ENCODE assay signal across 8 cellular contexts in the genomic region with DNA sequence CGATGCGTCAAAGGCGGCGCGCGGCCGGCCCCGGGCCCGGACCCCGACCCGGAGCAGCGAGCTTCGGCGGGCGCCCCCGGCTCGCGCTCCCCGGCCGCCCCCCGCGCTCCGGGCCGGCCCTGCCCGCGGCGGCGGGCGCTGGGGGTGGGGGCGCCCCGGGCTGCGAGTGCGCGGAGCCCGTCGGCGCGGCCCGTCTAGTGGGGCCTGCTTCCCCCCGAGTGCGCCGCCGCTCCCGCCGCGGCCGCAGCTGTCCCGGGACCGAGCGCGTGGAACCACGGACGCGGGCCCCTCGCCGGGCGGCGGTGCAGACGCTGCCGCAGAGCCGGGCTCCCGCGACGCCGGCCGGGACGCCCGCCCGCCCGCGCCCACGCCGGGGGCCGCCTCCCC. TPM values are rescaled to one million over a fixed set of nuclear protein-coding genes. Genes with fewer than 3 reads are reported as not detected.
DNase-seq lines count a peak whose midpoint lies in the region; ATAC-seq and TF ChIP-seq lines count a peak whose summit lies in the region.

No MANE protein-coding gene starts in this region.

- no peaks in the 10 kb centered on the region for H4K20me1 ChIP-seq in OCI-LY7 (ENCODE audit: insufficient read depth, low read length)

- DNase-seq in HuH-7.5 (ENCODE audit: low spot score) (peak; percentile 33), esophagus squamous epithelium (lab: John Stamatoyannopoulos, UW) (no peak), gastrocnemius medialis (no peak), NOMO-1 treated with dmso at 0.1 percent for 144 hours (lab: John Stamatoyannopoulos, UW; ENCODE audit: unreplicated experiment) (no peak), OCI-LY7 (ENCODE audit: low spot score) (no peak)

- intact Hi-C loops in esophagus squamous epithelium (cut with DNase I), result no loop called here
- intact Hi-C loops in gastrocnemius medialis (cut with DNase I; ENCODE audit: low total_unique reads), result loop anchor here (1.0 to 5.0 kb wide), 6 partner anchors 63 to 504 kb away; partner anchors contain the start of gene SLX4
- intact Hi-C loops in OCI-LY7 (cut with micrococcal nuclease; ENCODE audit: unreplicated experiment), result loop anchor here (5.0 kb wide), 1 partner anchor 136 kb away; no protein-coding TSS in a partner anchor

- TF ChIP-seq CTCF in esophagus squamous epithelium (IDR thresholded peaks at IDR 0.05), result no peak
- TF ChIP-seq CTCF in gastrocnemius medialis (IDR thresholded peaks at IDR 0.05 in 4 of 5, conservative IDR thresholded peaks at IDR 0.05 in 1 of 5), result no peak
- no peak for TF ChIP-seq CTCF in OCI-LY7 (conservative IDR thresholded peaks at IDR 0.05; ENCODE audit: low read length)

- H3K27ac ChIP-seq in esophagus squamous epithelium (peak overlapping the region in 3 of 4 donors; percentile 62 to 90 (median 79)), gastrocnemius medialis (peak overlapping the region; percentile 83 to 93 (median 90)), OCI-LY7 (ENCODE audit: low read depth, low read length, poor library complexity, severe bottlenecking) (no peak overlapping the region)

- H3K9me3 ChIP-seq in esophagus squamous epithelium (no peaks in the 10 kb centered on the region), gastrocnemius medialis (no peaks in the 10 kb centered on the region), OCI-LY7 (ENCODE audit: low read length) (no peaks in the 10 kb centered on the region)

- peak overlapping the region; percentile 46 to 74 (median 64) for H3K4me3 ChIP-seq in esophagus squamous epithelium
- peak overlapping the region; percentile 66 to 82 (median 70) for H3K4me3 ChIP-seq in gastrocnemius medialis
- H3K4me3 ChIP-seq in OCI-LY7 (ENCODE audit: low read depth, low read length, poor library complexity, severe bottlenecking), result no peak overlapping the region

- no peaks in the 10 kb centered on the region for H3K36me3 ChIP-seq in esophagus squamous epithelium
- no peaks in the 10 kb centered on the region for H3K36me3 ChIP-seq in gastrocnemius medialis
- H3K36me3 ChIP-seq in OCI-LY7 (ENCODE audit: insufficient read depth, low read length), result no peaks in the 10 kb centered on the region

- H3K4me1 ChIP-seq in esophagus squamous epithelium, result peaks cover 19 to 58% (median 43%) of the 10 kb centered on the region in 3 donors
- peaks cover 44 to 48% of the 10 kb centered on the region in 2 donors for H3K4me1 ChIP-seq in gastrocnemius medialis
- H3K4me1 ChIP-seq in OCI-LY7 (ENCODE audit: insufficient read depth, low read length, poor library complexity, severe bottlenecking), result peaks cover 7% of the 10 kb centered on the region

- in situ Hi-C loops in gastrocnemius medialis (cut with MboI; ENCODE audit: low sequenced_read_pairs in 4 of 4), result loop anchor here in 2 of 4 donors (25.0 kb wide), 2 partner anchors 129 to 146 kb away; partner anchors contain the start of gene TFAP4 (in 1 of the 2)

- POLR2A ChIA-PET in OCI-LY7 (lab: Charles Lee), result no interaction called here

- TF ChIP-seq POLR2A in esophagus squamous epithelium (IDR thresholded peaks at IDR 0.05), result no peak
- no peak for TF ChIP-seq POLR2A in gastrocnemius medialis (IDR thresholded peaks at IDR 0.05)

- CTCF ChIA-PET in OCI-LY7 (lab: Charles Lee; ENCODE audit: unreplicated experiment), result no interaction called here

- no TSS peak for BruUV-seq in OCI-LY7 (replicated peaks; lab: Mats Ljungman, UMichigan)

- ATAC-seq in GM21367 (IDR thresholded peaks at IDR 0.05; ENCODE audit: unreplicated experiment), result peak; percentile 22
- ATAC-seq in gastrocnemius medialis, result peak; percentile 26 to 31
- no peak for ATAC-seq in GM21526 (IDR thresholded peaks at IDR 0.05; ENCODE audit: low FRiP score, unreplicated experiment)
- no peak for ATAC-seq in HG02798 (IDR thresholded peaks at IDR 0.05; ENCODE audit: poor library complexity, unreplicated experiment)

- no peaks in the 10 kb centered on the region for H3K9me2 ChIP-seq in OCI-LY7 (ENCODE audit: insufficient read depth, low read length)

- no peak overlapping the region for H2AFZ ChIP-seq in OCI-LY7 (ENCODE audit: low read length)

- WGBS in esophagus squamous epithelium, 2 donors, result no CpG with 5 or more reads among the region's 74 CpGs

- H3K27me3 ChIP-seq in esophagus squamous epithelium, result peaks cover 0 to 34% (median 0%) of the 10 kb centered on the region in 4 donors
- no peaks in the 10 kb centered on the region for H3K27me3 ChIP-seq in gastrocnemius medialis

- no peak overlapping the region for H3K4me2 ChIP-seq in OCI-LY7 (ENCODE audit: low read length)

- no peaks in the 10 kb centered on the region for H3K79me2 ChIP-seq in OCI-LY7 (ENCODE audit: insufficient read depth, low read depth, low read length)

RNA-seq across cellular contexts. Expression of gene ADCY9, which starts 0.3 kb away (rescaled TPM):
- total RNA-seq in esophagus squamous epithelium, result 10 to 100 TPM in 2 of 4 donors, 1 to 10 TPM in 2; 6.3 to 22.3 (median 11.2) TPM
- 100 to 1,000 TPM in 3 of 4 donors, 10 to 100 TPM in 1; 84.9 to 223 (median 163) TPM for total RNA-seq in gastrocnemius medialis
- total RNA-seq in OCI-LY7 (2014; rRNA removed; shearing (Covaris generic)), result 0.08 and 0.22 TPM in 2 replicates
- 0.31 and 0.34 TPM in 2 replicates for total RNA-seq in OCI-LY7 (2022)

Comparison
In these comparisons a context has a peak if more than half of its experiments do, and no peak if none do; other contexts are left out.
1. ATAC-seq: peak in GM21367 (single experiment) and gastrocnemius medialis (2 of 2); none in GM21526 (single experiment) and HG02798 (single experiment).
2. RNA of gene ADCY9, which starts 0.3 kb away (total RNA-seq): 84.9 to 223 TPM in gastrocnemius medialis and 6.3 to 22.3 TPM in esophagus squamous epithelium; 0.08 to 0.34 TPM in OCI-LY7; every median in the first group is over 4 times any median in the second.